9 cellular contexts compared by ENCODE assay signal in genomic region chr17:28908640-28909098, GRCh38. TPM values are rescaled to one million over a fixed set of nuclear protein-coding genes. Genes with fewer than 3 reads are reported as not detected.
DNase-seq lines count a peak whose midpoint lies in the region; ATAC-seq and TF ChIP-seq lines count a peak whose summit lies in the region.
"Had no signal": no experiment of that assay in that cellular context is flagged by ENCODE, and none has a peak within 500 bp of the region (broad histone marks: within the 10 kb centered on the region; RNA-seq: fewer than 3 reads in every experiment).

No MANE protein-coding gene starts in this region.

- peak; percentile 17 for DNase-seq in activated effector memory CD4-positive, alpha-beta T cell treated with anti-CD3 and anti-CD28 coated beads, Interleukin-2, amount 50 U/mL, for 16 hours
- no peak for DNase-seq in activated effector memory CD4-positive, alpha-beta T cell treated with Interleukin-2 at 50 U/mL for 16 hours
- DNase-seq in coronary artery (ENCODE audit: low spot score) (no peak), lung microvascular endothelial cell (ENCODE audit: low read depth in 2 of 2) (peak; percentile 79 to 85), upper lobe of right lung (no peak), T-helper 2 cell (no peak), activated gamma-delta T cell treated with Interleukin-2 at 50 U/mL for 16 hours (no peak)
- DNase-seq: activated B cell treated with CpG ODN at 0.5 μM for 24 hours had no signal

- ATAC-seq in upper lobe of right lung = no peak
- no peak for ATAC-seq in GM18502 (IDR thresholded peaks at IDR 0.05; ENCODE audit: poor library complexity, unreplicated experiment)

- H3K27ac ChIP-seq in coronary artery (peak overlapping the region; percentile 66 to 84), upper lobe of right lung (peak overlapping the region; percentile 45)

- H3K36me3 ChIP-seq in upper lobe of right lung = peaks cover 83% of the 10 kb centered on the region

- H3K4me3 ChIP-seq in coronary artery (no peak overlapping the region), upper lobe of right lung (no peak overlapping the region)

- no peaks in the 10 kb centered on the region for H3K27me3 ChIP-seq in upper lobe of right lung

- TF ChIP-seq CTCF in coronary artery (IDR thresholded peaks at IDR 0.05) (no peak), upper lobe of right lung (IDR thresholded peaks at IDR 0.05) (no peak)

- peaks cover 44% of the 10 kb centered on the region for H3K4me1 ChIP-seq in upper lobe of right lung

- intact Hi-C loops in upper lobe of right lung (cut with DNase I) = loop anchor here (10.0 kb wide), 1 partner anchor 64 kb away; the partner anchor contains the start of gene FAM222B

- no peaks in the 10 kb centered on the region for H3K9me3 ChIP-seq in upper lobe of right lung

RNA-seq across cellular contexts. Expression of gene DHRS13, which starts 5.8 kb away (rescaled TPM):
- total RNA-seq in lung microvascular endothelial cell (6.3 and 14.5 TPM in 2 replicates), upper lobe of right lung (12.8 TPM)

RNA-seq across cellular contexts. Expression of gene FLOT2, which starts 11.1 kb away (rescaled TPM):
- 73.2 and 93.7 TPM in 2 replicates for total RNA-seq in lung microvascular endothelial cell
- 157 TPM for total RNA-seq in upper lobe of right lung

RNA-seq across cellular contexts. Expression of gene PHF12, which starts 42.6 kb away (rescaled TPM):
- total RNA-seq in lung microvascular endothelial cell (4.1 and 6.5 TPM in 2 replicates), upper lobe of right lung (40.0 TPM)

RNA-seq across cellular contexts. Expression of gene ERAL1, which starts 53.9 kb away (rescaled TPM):
- 23.1 and 24.6 TPM in 2 replicates for total RNA-seq in lung microvascular endothelial cell
- total RNA-seq in upper lobe of right lung = 24.4 TPM

Comparison
In these comparisons a context has a peak if more than half of its experiments do, and no peak if none do; other contexts are left out.
1. DNase-seq: peak in activated effector memory CD4-positive, alpha-beta T cell treated with anti-CD3 and anti-CD28 coated beads, Interleukin-2, amount 50 U/mL, for 16 hours (single experiment) and lung microvascular endothelial cell (2 of 2); none in activated effector memory CD4-positive, alpha-beta T cell treated with Interleukin-2 at 50 U/mL for 16 hours (single experiment), coronary artery (single experiment), upper lobe of right lung (single experiment), T-helper 2 cell (0 of 5) and activated gamma-delta T cell treated with Interleukin-2 at 50 U/mL for 16 hours (single experiment).